ENCODE assay signal across 10 cellular contexts in genomic region chr15:78454992-78455391, GRCh38. TPM values are rescaled to one million over a fixed set of nuclear protein-coding genes. Genes with fewer than 3 reads are reported as not detected.
DNase-seq lines count a peak whose midpoint lies in the region; ATAC-seq and TF ChIP-seq lines count a peak whose summit lies in the region.
"Had no signal": no experiment of that assay in that cellular context is flagged by ENCODE, and none has a peak within 500 bp of the region (broad histone marks: within the 10 kb centered on the region; RNA-seq: fewer than 3 reads in every experiment).

No MANE protein-coding gene starts in this region.

- TF ChIP-seq CTCF in CD14-positive monocyte (IDR thresholded peaks at IDR 0.05), result no peak
- no peak for TF ChIP-seq CTCF in adrenal gland (IDR thresholded peaks at IDR 0.05)
- TF ChIP-seq CTCF in neural progenitor cell (IDR thresholded peaks at IDR 0.05), result no peak

- DNase-seq in CD14-positive monocyte (ENCODE audit: low spot score) (peak; percentile 64), Kasumi-1 (lab: John Stamatoyannopoulos, UW) (peak; percentile 58 to 60), adrenal gland (no peak), neural progenitor cell (ENCODE audit: low spot score) (no peak), HuH-7.5 (ENCODE audit: low spot score) (no peak), DMS53 treated with DMSO at 0.1 percent for 48 hours (lab: John Stamatoyannopoulos, UW; ENCODE audit: unreplicated experiment) (no peak)
- DNase-seq: NCI-H526, stomach had no signal

- no peak overlapping the region for H3K9ac ChIP-seq in neural progenitor cell

- H3K36me3 Mint-ChIP-seq in CD14-positive monocyte, result peaks cover 12% of the 10 kb centered on the region in 2 donors
- peaks cover 7% of the 10 kb centered on the region for H3K36me3 Mint-ChIP-seq in neural progenitor cell

- 65 to 75% (median 69%) methylated on average over 5 of the region's 5 CpGs for WGBS in adrenal gland, 4 donors

- no peak overlapping the region for H2AFZ ChIP-seq in neural progenitor cell (replicated peaks)

- H3K9me3 Mint-ChIP-seq in CD14-positive monocyte (peaks cover 0 to 2% (median 0%) of the 10 kb centered on the region in 7 donors), neural progenitor cell (no peaks in the 10 kb centered on the region)

- intact Hi-C loops in CD14-positive monocyte (cut with micrococcal nuclease) (loop anchor here in 1 of 2 donors (2.0 kb wide), 1 partner anchor 16 kb away; the partner anchor contains the start of gene IREB2), adrenal gland (cut with DNase I) (no loop called here)

- H3K4me3 ChIP-seq in adrenal gland (no peak overlapping the region), neural progenitor cell (no peak overlapping the region)
- H3K4me3 ChIP-seq: stomach had no signal

- H3K27ac ChIP-seq in adrenal gland (peak overlapping the region; percentile 78 to 91 (median 89)), neural progenitor cell (peak overlapping the region; percentile 25)

- H3K4me3 Mint-ChIP-seq in CD14-positive monocyte, result peak overlapping the region; percentile 57 to 80
- H3K4me3 Mint-ChIP-seq in neural progenitor cell, result no peak overlapping the region

- TF ChIP-seq POLR2A in adrenal gland (IDR thresholded peaks at IDR 0.05), result no peak

- H3K4me2 ChIP-seq in neural progenitor cell, result no peak overlapping the region

- H4K20me1 ChIP-seq in neural progenitor cell (ENCODE audit: low read depth), result peaks cover 100% of the 10 kb centered on the region

- H3K36me3 ChIP-seq in adrenal gland (replicated peaks in 1 of 2) (no peaks in the 10 kb centered on the region), neural progenitor cell (no peaks in the 10 kb centered on the region)

- no peaks in the 10 kb centered on the region for H3F3A ChIP-seq in neural progenitor cell (ENCODE audit: low read depth)

- no peaks in the 10 kb centered on the region for H3K9me3 ChIP-seq in adrenal gland (replicated peaks in 1 of 3)
- no peaks in the 10 kb centered on the region for H3K9me3 ChIP-seq in neural progenitor cell (ENCODE audit: low read depth)
- H3K9me3 ChIP-seq: stomach had no signal

- H3K27ac Mint-ChIP-seq in CD14-positive monocyte (peak overlapping the region; percentile 80 to 93 (median 88)), neural progenitor cell (no peak overlapping the region)

- H3K79me2 ChIP-seq in neural progenitor cell (ENCODE audit: low read depth), result peaks cover 100% of the 10 kb centered on the region

- ATAC-seq in HG03571 (IDR thresholded peaks at IDR 0.05; ENCODE audit: unreplicated experiment), result no peak
- no peak for ATAC-seq in GM21576 (IDR thresholded peaks at IDR 0.05; ENCODE audit: unreplicated experiment)

- H3K4me1 Mint-ChIP-seq in CD14-positive monocyte, result peaks cover 64% of the 10 kb centered on the region
- H3K4me1 Mint-ChIP-seq in neural progenitor cell, result no peaks in the 10 kb centered on the region

- no peaks in the 10 kb centered on the region for H3K27me3 ChIP-seq in adrenal gland
- no peaks in the 10 kb centered on the region for H3K27me3 ChIP-seq in neural progenitor cell
- H3K27me3 ChIP-seq: stomach had no signal

- peaks cover 0 to 1% (median 0%) of the 10 kb centered on the region in 3 donors for H3K27me3 Mint-ChIP-seq in CD14-positive monocyte (ENCODE audit: low read depth in 3 of 3)
- H3K27me3 Mint-ChIP-seq in neural progenitor cell (ENCODE audit: insufficient read depth, low read depth), result no peaks in the 10 kb centered on the region

- H3K4me1 ChIP-seq in adrenal gland (replicated peaks in 1 of 2), result peaks cover 61 to 79% of the 10 kb centered on the region in 2 donors
- H3K4me1 ChIP-seq in neural progenitor cell, result no peaks in the 10 kb centered on the region

RNA-seq across cellular contexts. Expression of gene IREB2, which starts 17.0 kb away (rescaled TPM):
- 10 to 100 TPM; 11.7 to 16.7 TPM for polyA plus RNA-seq in CD14-positive monocyte
- total RNA-seq in adrenal gland, result 100 to 1,000 TPM in 2 of 8 donors, 10 to 100 TPM in 6; 54.8 to 148 (median 94.4) TPM
- polyA plus RNA-seq in adrenal gland, result 10 to 100 TPM; 11.8 to 57.5 (median 25.8) TPM
- 55.7 and 87.7 TPM in 2 replicates for total RNA-seq in neural progenitor cell (ENCODE audit: low replicate concordance)

RNA-seq across cellular contexts. Expression of gene HYKK, which starts 52.4 kb away (rescaled TPM):
- polyA plus RNA-seq in CD14-positive monocyte (not detected), adrenal gland (1 to 10 TPM; 3.1 to 7.0 (median 5.5) TPM)
- total RNA-seq in adrenal gland (10 to 100 TPM in 2 of 8 donors, 1 to 10 TPM in 6; 4.8 to 17.1 (median 8.0) TPM), neural progenitor cell (ENCODE audit: low replicate concordance) (2.0 and 10.2 TPM in 2 replicates)

Comparison
In these comparisons a context has a peak if more than half of its experiments do, and no peak if none do; other contexts are left out.
1. DNase-seq: peak in CD14-positive monocyte (single experiment) and Kasumi-1 (2 of 2); none in adrenal gland (0 of 7), neural progenitor cell (single experiment), HuH-7.5 (single experiment) and DMS53 treated with DMSO at 0.1 percent for 48 hours (single experiment).